ENCODE assay signal across 13 cellular contexts in the genomic region with DNA sequence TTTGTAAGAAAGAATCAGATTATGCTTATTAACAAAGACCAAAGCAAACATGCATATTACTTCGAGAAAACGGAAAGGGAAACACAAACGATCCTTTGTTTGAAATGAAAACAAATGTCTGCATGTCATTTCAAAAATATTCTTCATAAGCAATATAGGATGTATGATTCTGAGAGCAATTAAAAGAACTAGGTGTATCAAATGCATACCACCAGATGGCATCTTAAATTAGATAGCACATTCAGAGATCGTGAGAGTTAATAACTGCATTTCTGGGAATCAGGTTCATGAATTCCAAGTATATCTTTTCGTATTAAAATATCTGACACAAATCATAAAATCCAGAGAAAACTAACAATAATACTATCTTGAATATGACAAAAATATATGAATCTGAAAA.
DNase-seq lines count a peak whose midpoint lies in the region; ATAC-seq, FAIRE-seq and TF ChIP-seq lines count a peak whose summit lies in the region.
"Had no signal": no experiment of that assay in that cellular context is flagged by ENCODE, and none has a peak within 500 bp of the region (broad histone marks: within the 10 kb centered on the region; RNA-seq: fewer than 3 reads in every experiment).

No MANE protein-coding gene starts in this region.

- ATAC-seq in natural killer cell: peak in 2 of 3 donors; percentile 45 to 55
- ATAC-seq in natural killer cell treated with Interleukin-12 subunit alpha and Interleukin-12 subunit beta and Interleukin-15 and Interleukin-18, amount 100 ng/mL, for 72 hours: no peak
- ATAC-seq in GM18519 (IDR thresholded peaks at IDR 0.05; ENCODE audit: low FRiP score, unreplicated experiment): no peak
- no peak for ATAC-seq in HG02885 (IDR thresholded peaks at IDR 0.05; ENCODE audit: poor library complexity, unreplicated experiment)
- ATAC-seq: activated naive CD8-positive, alpha-beta T cell treated with anti-CD3 and anti-CD28 coated beads, Interleukin-2, amount 50 U/mL, for 24 hours had no signal

- no peaks in the 10 kb centered on the region for H3K27me3 Mint-ChIP-seq in natural killer cell (ENCODE audit: low read depth in 2 of 2)
- no peaks in the 10 kb centered on the region for H3K27me3 Mint-ChIP-seq in natural killer cell treated with Interleukin-12 subunit alpha and Interleukin-12 subunit beta and Interleukin-15 and Interleukin-18, amount 100 ng/mL, for 72 hours
- H3K27me3 Mint-ChIP-seq: activated naive CD8-positive, alpha-beta T cell treated with anti-CD3 and anti-CD28 coated beads, Interleukin-2, amount 50 U/mL, for 24 hours had no signal

- H3K4me1 Mint-ChIP-seq in natural killer cell: peaks cover 59 to 69% of the 10 kb centered on the region in 2 donors
- H3K4me1 Mint-ChIP-seq in natural killer cell treated with Interleukin-12 subunit alpha and Interleukin-12 subunit beta and Interleukin-15 and Interleukin-18, amount 100 ng/mL, for 72 hours (ENCODE audit: low read depth in 2 of 2): peaks cover 36 to 44% of the 10 kb centered on the region in 2 donors

- H3K27ac Mint-ChIP-seq in natural killer cell: peak overlapping the region in 1 of 2 donors; percentile 45
- peak overlapping the region in 1 of 2 donors; percentile 40 for H3K27ac Mint-ChIP-seq in natural killer cell treated with Interleukin-12 subunit alpha and Interleukin-12 subunit beta and Interleukin-15 and Interleukin-18, amount 100 ng/mL, for 72 hours
- H3K27ac Mint-ChIP-seq: activated naive CD8-positive, alpha-beta T cell treated with anti-CD3 and anti-CD28 coated beads, Interleukin-2, amount 50 U/mL, for 24 hours had no signal

- intact Hi-C loops in natural killer cell (cut with micrococcal nuclease): no loop called here

- no peaks in the 10 kb centered on the region for H3K9me3 Mint-ChIP-seq in natural killer cell
- H3K9me3 Mint-ChIP-seq in natural killer cell treated with Interleukin-12 subunit alpha and Interleukin-12 subunit beta and Interleukin-15 and Interleukin-18, amount 100 ng/mL, for 72 hours: no peaks in the 10 kb centered on the region

- peak; percentile 49 for TF ChIP-seq CTCF in natural killer cell (IDR thresholded peaks at IDR 0.05)

- DNase-seq in natural killer cell: no peak
- no peak for DNase-seq in natural killer cell treated with Interleukin-12 subunit alpha and Interleukin-12 subunit beta and Interleukin-15 and Interleukin-18, amount 100 ng/mL, for 72 hours (ENCODE audit: low spot score)
- DNase-seq in RKO (ENCODE audit: low spot score): peak; percentile 34
- peak; percentile 43 for DNase-seq in fibroblast of peridontal ligament (ENCODE audit: extremely low read depth)
- no peak for DNase-seq in GM19239 (ENCODE audit: insufficient read length, low spot score)
- no peak for DNase-seq in KG1 (lab: John Stamatoyannopoulos, UW)
- DNase-seq: activated CD4-positive, alpha-beta T cell treated with anti-CD3 and anti-CD28 coated beads, Interleukin-2, amount 50 U/mL, for 48 hours; activated naive CD8-positive, alpha-beta T cell treated with anti-CD3 and anti-CD28 coated beads, Interleukin-2, amount 50 U/mL, for 24 hours; NCI-H2107; occipital lobe; upper lobe of left lung had no signal

- H3K4me3 Mint-ChIP-seq in natural killer cell: peak overlapping the region; percentile 2
- H3K4me3 Mint-ChIP-seq in natural killer cell treated with Interleukin-12 subunit alpha and Interleukin-12 subunit beta and Interleukin-15 and Interleukin-18, amount 100 ng/mL, for 72 hours: no peak overlapping the region
- H3K4me3 Mint-ChIP-seq: activated naive CD8-positive, alpha-beta T cell treated with anti-CD3 and anti-CD28 coated beads, Interleukin-2, amount 50 U/mL, for 24 hours had no signal

- no peaks in the 10 kb centered on the region for H3K36me3 Mint-ChIP-seq in natural killer cell
- peaks cover 2% of the 10 kb centered on the region for H3K36me3 Mint-ChIP-seq in natural killer cell treated with Interleukin-12 subunit alpha and Interleukin-12 subunit beta and Interleukin-15 and Interleukin-18, amount 100 ng/mL, for 72 hours

- FAIRE-seq in GM19239 (lab: Jason Lieb, UNC): no peak

Comparison
In these comparisons a context has a peak if more than half of its experiments do, and no peak if none do; other contexts are left out.
1. ATAC-seq: peak in natural killer cell (2 of 3); none in natural killer cell treated with Interleukin-12 subunit alpha and Interleukin-12 subunit beta and Interleukin-15 and Interleukin-18, amount 100 ng/mL, for 72 hours (0 of 2), GM18519 (single experiment) and HG02885 (single experiment).
2. DNase-seq: peak in RKO (single experiment) and fibroblast of peridontal ligament (single experiment); none in natural killer cell (single experiment), natural killer cell treated with Interleukin-12 subunit alpha and Interleukin-12 subunit beta and Interleukin-15 and Interleukin-18, amount 100 ng/mL, for 72 hours (single experiment), GM19239 (single experiment) and KG1 (single experiment).